25 cellular contexts compared by ENCODE assay signal in genomic region chr7:6718124-6718523, GRCh38. TPM values are rescaled to one million over a fixed set of nuclear protein-coding genes. Genes with fewer than 3 reads are reported as not detected.
DNase-seq lines count a peak whose midpoint lies in the region; ATAC-seq and TF ChIP-seq lines count a peak whose summit lies in the region.
"Had no signal": no experiment of that assay in that cellular context is flagged by ENCODE, and none has a peak within 500 bp of the region (broad histone marks: within the 10 kb centered on the region; RNA-seq: fewer than 3 reads in every experiment).

No MANE protein-coding gene starts in this region.

- TF ChIP-seq CTCF in BE2C (IDR thresholded peaks at IDR 0.05; ENCODE audit: low read depth, low read length) (peak; percentile 18; the same call in 1 of the 2 replicates), GM12872 (IDR thresholded peaks at IDR 0.05; ENCODE audit: insufficient read depth, low read depth, low read length) (0 out of 3 replicates have a peak, but pooled peaks have one; percentile 5)

- H3K9me3 Mint-ChIP-seq in activated CD4-positive, alpha-beta T cell treated with anti-CD3 and anti-CD28 coated beads, Interleukin-2, amount 10 ng/mL, durations not matched to agents 24 days and 14 days, result no peaks in the 10 kb centered on the region

- no peak for ATAC-seq in T-helper 17 cell
- ATAC-seq in HG02623 (IDR thresholded peaks at IDR 0.05; ENCODE audit: unreplicated experiment), result no peak
- ATAC-seq: left cardiac atrium had no signal

- peak overlapping the region; percentile 39 for H3K27ac Mint-ChIP-seq in T-helper 17 cell
- H3K27ac Mint-ChIP-seq in activated CD4-positive, alpha-beta T cell treated with anti-CD3 and anti-CD28 coated beads, Interleukin-2, amount 10 ng/mL, durations not matched to agents 24 days and 14 days, result no peak overlapping the region
- H3K27ac Mint-ChIP-seq: activated CD4-positive, alpha-beta T cell treated with anti-CD3 and anti-CD28 coated beads, Interleukin-2, amount 10 ng/mL, durations not matched to agents 7 days and 5 days had no signal

- peaks cover 5% of the 10 kb centered on the region for H3K36me3 Mint-ChIP-seq in T-helper 17 cell (ENCODE audit: low read depth)
- no peaks in the 10 kb centered on the region for H3K36me3 Mint-ChIP-seq in activated CD4-positive, alpha-beta T cell treated with anti-CD3 and anti-CD28 coated beads, Interleukin-2, amount 10 ng/mL, durations not matched to agents 24 days and 14 days (ENCODE audit: low read depth)

- intact Hi-C loops in activated CD4-positive, alpha-beta T cell treated with anti-CD3 and anti-CD28 coated beads, Interleukin-2, amount 10 ng/mL, durations not matched to agents 24 days and 14 days (cut with micrococcal nuclease), result no loop called here

- no peaks in the 10 kb centered on the region for H3K4me1 ChIP-seq in BE2C
- H3K4me1 ChIP-seq: upper lobe of left lung had no signal

- peaks cover 61% of the 10 kb centered on the region for H3K27me3 Mint-ChIP-seq in T-helper 17 cell
- H3K27me3 Mint-ChIP-seq in activated CD4-positive, alpha-beta T cell treated with anti-CD3 and anti-CD28 coated beads, Interleukin-2, amount 10 ng/mL, durations not matched to agents 24 days and 14 days, result peaks cover 19% of the 10 kb centered on the region

- no peaks in the 10 kb centered on the region for H3K27me3 ChIP-seq in BE2C
- H3K27me3 ChIP-seq: BLaER1 treated with 17β-estradiol and CSF1 and Interleukin-3, amounts not matched to agents 10 nM and 100 nM; upper lobe of left lung had no signal

- DNase-seq in BE2C (no peak), T-helper 17 cell (no peak), iPS-NIHi7 (ENCODE audit: extremely low spot score) (peak; percentile 30), NCI-H1105 (lab: John Stamatoyannopoulos, UW) (no peak), NCI-H1105 treated with DMSO at 0.1 percent for 48 hours (lab: John Stamatoyannopoulos, UW) (no peak)
- no peak for DNase-seq in activated CD4-positive, alpha-beta T cell treated with anti-CD3 and anti-CD28 coated beads, Interleukin-2, amount 10 ng/mL, durations not matched to agents 24 days and 14 days
- DNase-seq: ACHN; activated CD4-positive, alpha-beta T cell treated with anti-CD3 and anti-CD28 coated beads, Interleukin-2, amount 10 ng/mL, durations not matched to agents 7 days and 5 days; activated naive CD4-positive, alpha-beta T cell treated with anti-CD3 and anti-CD28 coated beads, Interleukin-2, amount 50 U/mL, for 16 hours; dermis blood vessel endothelial cell; EL; left cardiac atrium; MV-4-11; NCI-H2029 treated with DMSO at 0.1 percent for 48 hours; NCI-H226; NCI-H748 treated with DMSO at 0.1 percent for 48 hours; nucleus accumbens; stimulated activated CD4-positive, alpha-beta T cell treated with anti-CD3 and anti-CD28 coated beads, Interleukin-1b, Interleukin-23, amount 100 ng/mL, for 48 hours; upper lobe of left lung; WERI-Rb-1 had no signal

- H3K4me1 Mint-ChIP-seq in T-helper 17 cell, result peaks cover 6% of the 10 kb centered on the region
- peaks cover 2% of the 10 kb centered on the region for H3K4me1 Mint-ChIP-seq in activated CD4-positive, alpha-beta T cell treated with anti-CD3 and anti-CD28 coated beads, Interleukin-2, amount 10 ng/mL, durations not matched to agents 24 days and 14 days

- H3K4me3 Mint-ChIP-seq in T-helper 17 cell, result no peak overlapping the region
- no peak overlapping the region for H3K4me3 Mint-ChIP-seq in activated CD4-positive, alpha-beta T cell treated with anti-CD3 and anti-CD28 coated beads, Interleukin-2, amount 10 ng/mL, durations not matched to agents 24 days and 14 days
- H3K4me3 Mint-ChIP-seq: activated CD4-positive, alpha-beta T cell treated with anti-CD3 and anti-CD28 coated beads, Interleukin-2, amount 10 ng/mL, durations not matched to agents 7 days and 5 days had no signal

- H3K4me3 ChIP-seq in BE2C (ENCODE audit: low read depth, low read length), result no peak overlapping the region
- H3K4me3 ChIP-seq: BLaER1 treated with 17β-estradiol and CSF1 and Interleukin-3, amounts not matched to agents 10 nM and 100 nM; skin epidermis; upper lobe of left lung had no signal

- H3K9me3 ChIP-seq in BE2C (no peaks in the 10 kb centered on the region), T-helper 17 cell (ENCODE audit: control insufficient read depth, low read length, poor library complexity, severe bottlenecking) (no peaks in the 10 kb centered on the region)
- H3K9me3 ChIP-seq: upper lobe of left lung had no signal

- no peaks in the 10 kb centered on the region for H3K36me3 ChIP-seq in BE2C
- H3K36me3 ChIP-seq: BLaER1 treated with 17β-estradiol and CSF1 and Interleukin-3, amounts not matched to agents 10 nM and 100 nM; upper lobe of left lung; WERI-Rb-1 had no signal

RNA-seq across cellular contexts. Expression of gene ZNF12, which starts 11.4 kb away (rescaled TPM):
- polyA plus RNA-seq in BE2C (2012; ENCODE audit: insufficient read depth, insufficient read length, low read depth), result 17.4 TPM
- total RNA-seq in T-helper 17 cell, result 10 to 100 TPM; 26.1 to 26.5 TPM
- total RNA-seq in activated CD4-positive, alpha-beta T cell treated with anti-CD3 and anti-CD28 coated beads, Interleukin-2, amount 10 ng/mL, durations not matched to agents 24 days and 14 days, result 17.9 and 22.8 TPM in 2 replicates

RNA-seq across cellular contexts. Expression of gene RSPH10B2, which starts 35.8 kb away (rescaled TPM):
- polyA plus RNA-seq in BE2C (2012; ENCODE audit: insufficient read depth, insufficient read length, low read depth), result not detected
- total RNA-seq in T-helper 17 cell, result under 1 TPM in 1 of 2 donors, not detected in 1; 0.50 TPM
- 0.58 and 0.59 TPM in 2 replicates for total RNA-seq in activated CD4-positive, alpha-beta T cell treated with anti-CD3 and anti-CD28 coated beads, Interleukin-2, amount 10 ng/mL, durations not matched to agents 24 days and 14 days
- total RNA-seq: left cardiac atrium, mesenteric fat pad had no signal
